In genomic region chr7:101767544-101767943, GRCh38 we compare ENCODE assay signal across 22 cellular contexts. TPM values are rescaled to one million over a fixed set of nuclear protein-coding genes. Genes with fewer than 3 reads are reported as not detected.
DNase-seq lines count a peak whose midpoint lies in the region; ATAC-seq, FAIRE-seq and TF ChIP-seq lines count a peak whose summit lies in the region.
"Had no signal": no experiment of that assay in that cellular context is flagged by ENCODE, and none has a peak within 500 bp of the region (broad histone marks: within the 10 kb centered on the region; RNA-seq: fewer than 3 reads in every experiment).

No MANE protein-coding gene starts in this region.

- no peak for ATAC-seq in activated CD4-positive, alpha-beta T cell treated with anti-CD3 and anti-CD28 coated beads for 36 hours
- ATAC-seq: PC-3 had no signal

- peaks cover 6% of the 10 kb centered on the region for H3K36me3 Mint-ChIP-seq in MCF 10A (ENCODE audit: insufficient read depth, unreplicated experiment)
- H3K36me3 Mint-ChIP-seq in activated CD4-positive, alpha-beta T cell treated with anti-CD3 and anti-CD28 coated beads for 36 hours (ENCODE audit: low read depth): no peaks in the 10 kb centered on the region

- peak overlapping the region; percentile 71 for H2AFZ ChIP-seq in keratinocyte (ENCODE audit: control insufficient read depth, low read length)
- H2AFZ ChIP-seq: GM23248 had no signal

- H3K27ac ChIP-seq in breast epithelium (no peak overlapping the region), keratinocyte (ENCODE audit: control insufficient read depth, insufficient read depth, low read length) (no peak overlapping the region)
- H3K27ac ChIP-seq: GM23248, HL-60 had no signal

- H3K4me1 ChIP-seq in breast epithelium: no peaks in the 10 kb centered on the region
- peaks cover 8% of the 10 kb centered on the region for H3K4me1 ChIP-seq in keratinocyte (ENCODE audit: control insufficient read depth, extremely low read depth, insufficient read depth, low read length)

- DNase-seq in MCF 10A (ENCODE audit: unreplicated experiment) (peak; percentile 49), breast epithelium (ENCODE audit: low spot score in 2 of 2) (no peak), bronchial epithelial cell (ENCODE audit: low read depth) (peak; percentile 76), keratinocyte (ENCODE audit: low read depth, low spot score) (no peak), HUDEP-2 (lab: John Stamatoyannopoulos, UW; ENCODE audit: unreplicated experiment in 76 of 76) (no peak), H4 (ENCODE audit: low spot score) (no peak)
- DNase-seq in activated CD4-positive, alpha-beta T cell treated with anti-CD3 and anti-CD28 coated beads for 36 hours: no peak
- DNase-seq: DMS53, GM23248, HCEC 1CT, Karpas-422, NCI-H1092 treated with DMSO at 0.1 percent for 48 hours, NCI-H1436, NCI-H187, NCI-H2081 treated with DMSO at 0.1 percent for 48 hours, NCI-H2171, NCI-H226, NCI-H510A treated with DMSO at 0.1 percent for 48 hours, PC-3, SHP77 had no signal

- POLR2A ChIA-PET in MCF 10A (lab: Yijun Ruan, JAX): no interaction called here
- POLR2A ChIA-PET in activated CD4-positive, alpha-beta T cell treated with anti-CD3 and anti-CD28 coated beads for 36 hours (lab: Charles Lee): no interaction called here

- no peak overlapping the region for H3K27ac Mint-ChIP-seq in MCF 10A (ENCODE audit: low read depth, unreplicated experiment)
- no peak overlapping the region for H3K27ac Mint-ChIP-seq in activated CD4-positive, alpha-beta T cell treated with anti-CD3 and anti-CD28 coated beads for 36 hours

- no peaks in the 10 kb centered on the region for H3K4me1 Mint-ChIP-seq in MCF 10A (ENCODE audit: insufficient read depth, unreplicated experiment)
- H3K4me1 Mint-ChIP-seq in activated CD4-positive, alpha-beta T cell treated with anti-CD3 and anti-CD28 coated beads for 36 hours: no peaks in the 10 kb centered on the region

- no peaks in the 10 kb centered on the region for H3K9me1 ChIP-seq in keratinocyte (ENCODE audit: control insufficient read depth, extremely low read depth, insufficient read depth, low read length)

- BruUV-seq in MCF 10A (replicated peaks; lab: Mats Ljungman, UMichigan): no TSS peak

- no peaks in the 10 kb centered on the region for H3K79me2 ChIP-seq in keratinocyte (ENCODE audit: control insufficient read depth, insufficient read depth, low read length)

- H3K4me3 ChIP-seq in breast epithelium: no peak overlapping the region
- H3K4me3 ChIP-seq in bronchial epithelial cell (ENCODE audit: low read depth, low read length): no peak overlapping the region
- no peak overlapping the region for H3K4me3 ChIP-seq in keratinocyte (ENCODE audit: control insufficient read depth in 2 of 3, extremely low read depth in 1 of 3, insufficient read depth in 2 of 3, low read depth in 1 of 3, low read length in 3 of 3)
- H3K4me3 ChIP-seq: GM23248 had no signal

- TF ChIP-seq CTCF in MCF 10A (IDR thresholded peaks at IDR 0.05; ENCODE audit: unreplicated experiment) (no peak), breast epithelium (IDR thresholded peaks at IDR 0.05) (no peak), bronchial epithelial cell (IDR thresholded peaks at IDR 0.05; ENCODE audit: insufficient read depth, low read length, severe bottlenecking) (no peak), keratinocyte (optimal IDR thresholded peaks at IDR 0.05 in 1 of 3, IDR thresholded peaks at IDR 0.05 in 1 of 3, conservative IDR thresholded peaks at IDR 0.05 in 1 of 3; ENCODE audit: extremely low read depth in 1 of 3, insufficient read depth in 2 of 3, low read length in 3 of 3) (no peak)

- CTCF ChIA-PET in MCF 10A (lab: Yijun Ruan, JAX): no interaction called here
- CTCF ChIA-PET in activated CD4-positive, alpha-beta T cell treated with anti-CD3 and anti-CD28 coated beads for 36 hours (lab: Charles Lee): interaction anchor here (0.9 kb wide), 1 partner anchor 24 kb away, joined by 3 read pairs; no protein-coding TSS in a partner anchor

- peak overlapping the region; percentile 41 for H3K4me2 ChIP-seq in keratinocyte (ENCODE audit: control insufficient read depth, extremely low read depth, insufficient read depth, low read depth, low read length)

- dilution Hi-C loops in keratinocyte (cut with MboI; ENCODE audit: extremely low pct_ligation_motif_present, low sequenced_read_pairs): no loop called here

- peaks cover 18% of the 10 kb centered on the region for H3K27me3 Mint-ChIP-seq in MCF 10A (ENCODE audit: insufficient read depth, unreplicated experiment)
- H3K27me3 Mint-ChIP-seq in activated CD4-positive, alpha-beta T cell treated with anti-CD3 and anti-CD28 coated beads for 36 hours: peaks cover 2% of the 10 kb centered on the region

- no peak for FAIRE-seq in bronchial epithelial cell (lab: Jason Lieb, UNC)
- peak; percentile 75 for FAIRE-seq in keratinocyte (lab: Jason Lieb, UNC)
- FAIRE-seq: GM18507 had no signal

- no peaks in the 10 kb centered on the region for H3K9me3 ChIP-seq in breast epithelium
- H3K9me3 ChIP-seq in keratinocyte (ENCODE audit: control insufficient read depth, low read depth, low read length): no peaks in the 10 kb centered on the region

- H3K36me3 ChIP-seq in breast epithelium: no peaks in the 10 kb centered on the region
- no peaks in the 10 kb centered on the region for H3K36me3 ChIP-seq in bronchial epithelial cell (ENCODE audit: control insufficient read depth, insufficient read depth, low read length)
- no peaks in the 10 kb centered on the region for H3K36me3 ChIP-seq in keratinocyte (ENCODE audit: control insufficient read depth in 2 of 2, extremely low read depth in 1 of 2, insufficient read depth in 2 of 2, low read length in 2 of 2)

- H3K9me3 Mint-ChIP-seq in MCF 10A (ENCODE audit: unreplicated experiment): no peaks in the 10 kb centered on the region
- H3K9me3 Mint-ChIP-seq in activated CD4-positive, alpha-beta T cell treated with anti-CD3 and anti-CD28 coated beads for 36 hours (ENCODE audit: low read depth): no peaks in the 10 kb centered on the region

- intact Hi-C loops in MCF 10A (cut with micrococcal nuclease): no loop called here
- intact Hi-C loops in breast epithelium (cut with DNase I; ENCODE audit: low total_unique reads): no loop called here
- intact Hi-C loops in activated CD4-positive, alpha-beta T cell treated with anti-CD3 and anti-CD28 coated beads for 36 hours (cut with DNase I, micrococcal nuclease): loop anchor here in 1 of 2 experiments (2.0 kb wide), 1 partner anchor 21 kb away; no protein-coding TSS in a partner anchor

- no peak overlapping the region for H3K9ac ChIP-seq in keratinocyte (ENCODE audit: control insufficient read depth, extremely low read depth, insufficient read depth, low read length)
- H3K9ac ChIP-seq: GM23248 had no signal

- H4K20me1 ChIP-seq in keratinocyte (ENCODE audit: control insufficient read depth, extremely low read depth, insufficient read depth, low read length): no peaks in the 10 kb centered on the region

- no peak for TF ChIP-seq POLR2A in breast epithelium (IDR thresholded peaks at IDR 0.05)

- no peak overlapping the region for H3K4me3 Mint-ChIP-seq in MCF 10A (ENCODE audit: unreplicated experiment)
- H3K4me3 Mint-ChIP-seq in activated CD4-positive, alpha-beta T cell treated with anti-CD3 and anti-CD28 coated beads for 36 hours: no peak overlapping the region

- H3K27me3 ChIP-seq in breast epithelium: peaks cover 0 to 1% of the 10 kb centered on the region in 2 donors
- H3K27me3 ChIP-seq in bronchial epithelial cell (ENCODE audit: control insufficient read depth, insufficient read depth, low read length): no peaks in the 10 kb centered on the region
- no peaks in the 10 kb centered on the region for H3K27me3 ChIP-seq in keratinocyte (ENCODE audit: control insufficient read depth, extremely low read depth, insufficient read depth, low read length)

RNA-seq across cellular contexts. Expression of gene CUX1, which starts 49.9 kb away (rescaled TPM):
- total RNA-seq in MCF 10A (2022): 47.6 and 63.7 TPM in 2 replicates
- total RNA-seq in breast epithelium: 10 to 100 TPM; 35.1 to 54.4 (median 41.1) TPM
- total RNA-seq in bronchial epithelial cell: 39.0 and 40.5 TPM in 2 replicates
- polyA plus RNA-seq in keratinocyte: 16.8 to 21.7 TPM (median 18.3 TPM) in 3 replicates
- 187 TPM for polyA plus RNA-seq in keratinocyte (2011; ENCODE audit: low read depth)
- 26.5 and 35.8 TPM in 2 replicates for polyA plus RNA-seq in keratinocyte (2011; cell fraction: cytosol; rRNA removed)
- polyA plus RNA-seq in keratinocyte (2011; cell fraction: nucleus; rRNA removed): 22.6 and 25.8 TPM in 2 replicates
- 25.7 and 36.2 TPM in 2 replicates for polyA plus RNA-seq in keratinocyte (2012; ENCODE audit: low replicate concordance)
- polyA minus RNA-seq in keratinocyte: 21.7 to 28.8 TPM (median 24.7 TPM) in 3 replicates
- 17.3 TPM for polyA minus RNA-seq in keratinocyte (2011; cell fraction: cytosol; rRNA and poly(A)+ RNA removed)
- polyA minus RNA-seq in keratinocyte (2011; cell fraction: nucleus; rRNA and poly(A)+ RNA removed): 25.2 and 40.1 TPM in 2 replicates
- 20.1 and 21.9 TPM in 2 replicates for total RNA-seq in H4 (2014; rRNA removed; shearing (Covaris generic))
- 10 to 100 TPM; 21.6 to 23.5 TPM for total RNA-seq in activated CD4-positive, alpha-beta T cell treated with anti-CD3 and anti-CD28 coated beads for 36 hours

Comparison
In these comparisons a context has a peak if more than half of its experiments do, and no peak if none do; other contexts are left out.
1. DNase-seq: peak in MCF 10A (single experiment) and bronchial epithelial cell (single experiment); none in breast epithelium (0 of 2), keratinocyte (single experiment), HUDEP-2 (0 of 76), H4 (single experiment) and activated CD4-positive, alpha-beta T cell treated with anti-CD3 and anti-CD28 coated beads for 36 hours (single experiment).